Comparison of ENCODE assay signal across 1 cellular context in the genomic region with DNA sequence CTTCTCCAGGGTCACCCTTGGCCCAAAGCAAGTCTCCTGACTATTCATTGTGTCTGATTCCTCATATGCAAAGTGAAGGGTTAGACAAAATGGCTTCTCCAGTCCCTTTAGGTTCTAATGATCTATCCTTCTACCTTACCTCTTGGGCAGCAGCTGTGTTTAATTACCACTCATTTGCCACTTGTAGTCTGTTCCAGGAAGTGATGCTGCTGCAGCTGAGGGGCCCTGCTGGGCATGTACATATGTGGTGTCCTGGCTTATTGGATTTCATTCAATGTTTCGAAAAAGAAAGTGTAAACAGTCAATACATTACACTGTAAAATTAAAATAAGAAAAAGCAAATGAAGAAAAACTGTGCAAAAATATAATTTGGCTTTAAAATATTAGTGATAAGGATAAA.
TF ChIP-seq lines count a peak whose summit lies in the region.

No MANE protein-coding gene starts in this region.

TF ChIP-seq in HCT116, 20 proteins besides CTCF, POLR2A, EP300 and RAD21 (continued from another document):
- TF ChIP-seq, protein P1, sequence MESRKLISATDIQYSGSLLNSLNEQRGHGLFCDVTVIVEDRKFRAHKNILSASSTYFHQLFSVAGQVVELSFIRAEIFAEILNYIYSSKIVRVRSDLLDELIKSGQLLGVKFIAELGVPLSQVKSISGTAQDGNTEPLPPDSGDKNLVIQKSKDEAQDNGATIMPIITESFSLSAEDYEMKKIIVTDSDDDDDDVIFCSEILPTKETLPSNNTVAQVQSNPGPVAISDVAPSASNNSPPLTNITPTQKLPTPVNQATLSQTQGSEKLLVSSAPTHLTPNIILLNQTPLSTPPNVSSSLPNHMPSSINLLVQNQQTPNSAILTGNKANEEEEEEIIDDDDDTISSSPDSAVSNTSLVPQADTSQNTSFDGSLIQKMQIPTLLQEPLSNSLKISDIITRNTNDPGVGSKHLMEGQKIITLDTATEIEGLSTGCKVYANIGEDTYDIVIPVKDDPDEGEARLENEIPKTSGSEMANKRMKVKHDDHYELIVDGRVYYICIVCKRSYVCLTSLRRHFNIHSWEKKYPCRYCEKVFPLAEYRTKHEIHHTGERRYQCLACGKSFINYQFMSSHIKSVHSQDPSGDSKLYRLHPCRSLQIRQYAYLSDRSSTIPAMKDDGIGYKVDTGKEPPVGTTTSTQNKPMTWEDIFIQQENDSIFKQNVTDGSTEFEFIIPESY (IDR thresholded peaks at IDR 0.05; ENCODE audit: extremely low read depth, insufficient replicate concordance, low read length), result no peak
- TF ChIP-seq EZH2 (IDR thresholded peaks at IDR 0.05) (no peak), SRF (IDR thresholded peaks at IDR 0.05; ENCODE audit: low read depth) (no peak)
